ENCODE assay signal across 8 cellular contexts in the genomic region with DNA sequence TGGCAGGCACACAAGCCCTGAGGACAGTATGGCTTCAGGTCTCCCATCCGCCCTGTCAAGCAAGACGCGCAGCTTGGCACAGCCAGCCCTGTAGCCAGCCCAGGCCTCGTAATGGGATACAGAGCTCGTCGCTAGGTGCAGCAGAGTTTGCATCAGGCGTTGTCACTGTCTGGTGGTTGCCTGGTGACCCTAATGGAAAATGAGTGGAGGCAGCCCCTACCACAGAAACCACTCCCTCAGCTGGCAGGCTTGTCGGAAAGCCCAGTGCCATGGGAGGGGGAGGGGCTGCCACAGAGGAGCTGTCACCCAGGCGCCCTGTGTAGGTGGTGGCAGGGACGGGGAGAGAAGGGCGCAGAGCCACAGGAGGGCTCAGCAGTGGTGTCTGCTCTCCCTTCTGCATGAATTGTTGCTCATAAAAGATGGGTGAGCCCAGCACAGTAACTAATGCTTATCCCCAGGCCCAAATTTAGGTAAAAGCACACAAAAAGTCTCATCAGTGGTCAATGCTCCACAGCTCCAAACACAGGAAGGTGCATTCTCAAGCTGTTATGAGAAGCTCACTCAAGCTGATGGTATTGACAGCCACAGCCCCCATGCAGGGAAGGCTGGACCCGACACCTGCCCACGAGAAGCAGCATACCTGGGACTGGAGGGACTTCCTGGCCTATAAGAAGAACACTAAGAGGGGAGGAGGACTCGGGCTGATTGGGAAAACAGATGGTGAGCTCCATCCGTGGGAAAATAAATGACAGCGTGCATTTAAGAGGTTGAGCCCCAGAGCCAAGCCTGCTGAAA.
A peak's percentile ranks its signal among the peaks of the same experiment; 100 is the strongest.
DNase-seq lines count a peak whose midpoint lies in the region; ATAC-seq, FAIRE-seq and TF ChIP-seq lines count a peak whose summit lies in the region.

No MANE protein-coding gene starts in this region.

- no peak overlapping the region for H3K9ac ChIP-seq in astrocyte (ENCODE audit: low read length)

- no peak overlapping the region for H3K27ac Mint-ChIP-seq in astrocyte (ENCODE audit: unreplicated experiment)

- peaks cover 2% of the 10 kb centered on the region for H3K9me3 Mint-ChIP-seq in astrocyte (ENCODE audit: unreplicated experiment)

- TF ChIP-seq CTCF in astrocyte (IDR thresholded peaks at IDR 0.05; ENCODE audit: insufficient read depth, low read depth, low read length) (no peak), brain microvascular endothelial cell (IDR thresholded peaks at IDR 0.05; ENCODE audit: low read depth, low read length, missing control alignments) (no peak)

- H3K79me2 ChIP-seq in astrocyte (ENCODE audit: insufficient read depth, low read length), result no peaks in the 10 kb centered on the region

- H4K20me1 ChIP-seq in astrocyte (ENCODE audit: insufficient read depth, low read length), result no peaks in the 10 kb centered on the region

- H3K4me3 Mint-ChIP-seq in astrocyte (ENCODE audit: unreplicated experiment), result peak overlapping the region; percentile 8

- H3K27ac ChIP-seq in astrocyte (ENCODE audit: low read depth, low read length) (no peak overlapping the region), brain microvascular endothelial cell (no peak overlapping the region)

- H3K36me3 Mint-ChIP-seq in astrocyte (ENCODE audit: low read depth, unreplicated experiment), result no peaks in the 10 kb centered on the region

- DNase-seq in T-helper 22 cell (ENCODE audit: low read depth) (peak; percentile 84), astrocyte (ENCODE audit: low read depth) (no peak), brain microvascular endothelial cell (no peak), kidney tubule cell (ENCODE audit: low spot score) (no peak), KG1 (lab: John Stamatoyannopoulos, UW) (no peak), GOT3 (lab: John Stamatoyannopoulos, UW) (no peak)
- peak; percentile 77 to 84 for DNase-seq in stimulated activated CD4-positive, alpha-beta T cell treated with anti-CD3 and anti-CD28 coated beads, Interleukin-1b, Interleukin-23, amount 100 ng/mL, for 4 hours (ENCODE audit: low read depth in 2 of 2)

- H3K4me1 ChIP-seq in astrocyte (ENCODE audit: insufficient read depth, low read length), result peaks cover 18% of the 10 kb centered on the region

- in situ Hi-C loops in brain microvascular endothelial cell (cut with HindIII; ENCODE audit: low pct_ligation_motif_present, low sequenced_read_pairs), result no loop called here

- ATAC-seq in HG02938 (IDR thresholded peaks at IDR 0.05; ENCODE audit: unreplicated experiment), result peak; percentile 52

- no peak overlapping the region for H2AFZ ChIP-seq in astrocyte (ENCODE audit: low read depth, low read length)

- no peaks in the 10 kb centered on the region for H3K9me3 ChIP-seq in astrocyte (ENCODE audit: insufficient read depth, low read depth, low read length)

- H3K27me3 Mint-ChIP-seq in astrocyte (ENCODE audit: low read depth, unreplicated experiment), result no peaks in the 10 kb centered on the region

- H3K27me3 ChIP-seq in astrocyte (ENCODE audit: insufficient read depth, low read length), result no peaks in the 10 kb centered on the region
- H3K27me3 ChIP-seq in brain microvascular endothelial cell (replicated peaks), result no peaks in the 10 kb centered on the region

- H3K4me3 ChIP-seq in astrocyte (ENCODE audit: insufficient read depth, low read depth, low read length) (no peak overlapping the region), brain microvascular endothelial cell (ENCODE audit: low read depth, low read length) (no peak overlapping the region)

- peaks cover 21% of the 10 kb centered on the region for H3K4me1 Mint-ChIP-seq in astrocyte (ENCODE audit: low read depth, unreplicated experiment)

- no peak overlapping the region for H3K4me2 ChIP-seq in astrocyte (ENCODE audit: low read length)

- H3K36me3 ChIP-seq in astrocyte (ENCODE audit: insufficient read depth, low read length) (no peaks in the 10 kb centered on the region), brain microvascular endothelial cell (replicated peaks) (no peaks in the 10 kb centered on the region)

- no peak for FAIRE-seq in astrocyte (lab: Jason Lieb, UNC)

Comparison
In these comparisons a context has a peak if more than half of its experiments do, and no peak if none do; other contexts are left out.
1. DNase-seq: peak in T-helper 22 cell (single experiment) and stimulated activated CD4-positive, alpha-beta T cell treated with anti-CD3 and anti-CD28 coated beads, Interleukin-1b, Interleukin-23, amount 100 ng/mL, for 4 hours (2 of 2); none in astrocyte (single experiment), brain microvascular endothelial cell (single experiment), kidney tubule cell (single experiment), KG1 (single experiment) and GOT3 (single experiment).